8 cellular contexts compared by ENCODE assay signal in genomic region chr14:68598621-68599447, GRCh38.
DNase-seq lines count a peak whose midpoint lies in the region; ATAC-seq, FAIRE-seq and TF ChIP-seq lines count a peak whose summit lies in the region.

No MANE protein-coding gene starts in this region.

- no peak for TF ChIP-seq CTCF in endothelial cell of umbilical vein (IDR thresholded peaks at IDR 0.05; ENCODE audit: extremely low read depth in 1 of 2, insufficient read depth in 1 of 2, low read depth in 1 of 2, low read length in 2 of 2)

- no peaks in the 10 kb centered on the region for H3K79me2 ChIP-seq in endothelial cell of umbilical vein (ENCODE audit: control insufficient read depth, insufficient read depth, low read length)

- H3K9ac ChIP-seq in endothelial cell of umbilical vein (replicated peaks; ENCODE audit: extremely low read depth, insufficient read depth, low read length) (peak overlapping the region; percentile 77), mucosa of rectum (ENCODE audit: low read depth in 1 of 2, low read length in 2 of 2) (peak overlapping the region; percentile 18 to 66)

- TF ChIP-seq POLR2A in endothelial cell of umbilical vein (IDR thresholded peaks at IDR 0.05; ENCODE audit: low read depth, low read length): peak; percentile 55

- DNase-seq in SIG-M5 treated with dmso at 0.1 percent for 504 hours (lab: John Stamatoyannopoulos, UW; ENCODE audit: unreplicated experiment) (peak; percentile 47), SIG-M5 (lab: John Stamatoyannopoulos, UW) (no peak), endothelial cell of umbilical vein (ENCODE audit: low read depth, low spot score) (peak; percentile 97), aorta (peak; percentile 86 to 87), NCI-H1105 treated with DMSO at 0.1 percent for 48 hours (lab: John Stamatoyannopoulos, UW) (no peak), DMS53 (lab: John Stamatoyannopoulos, UW) (no peak)

- no peaks in the 10 kb centered on the region for H3K9me1 ChIP-seq in endothelial cell of umbilical vein (replicated peaks; ENCODE audit: control insufficient read depth, extremely low read depth, insufficient read depth, low read length)

- ATAC-seq in aorta (ENCODE audit: low FRiP score) (peak; percentile 74), GM18873 (IDR thresholded peaks at IDR 0.05; ENCODE audit: low FRiP score, unreplicated experiment) (no peak)

- 27 to 32% methylated on average over 22 of the region's 22 CpGs for WGBS in aorta, 2 donors

- H3K4me3 ChIP-seq in endothelial cell of umbilical vein (replicated peaks in 1 of 3; ENCODE audit: insufficient read depth in 1 of 3, low read depth in 1 of 3, low read length in 3 of 3): no peak overlapping the region
- H3K4me3 ChIP-seq in mucosa of rectum (ENCODE audit: low read length in 2 of 2): peak overlapping the region; percentile 41 to 57
- H3K4me3 ChIP-seq in aorta (ENCODE audit: low read length in 2 of 2): no peak overlapping the region

- H3K4me2 ChIP-seq in endothelial cell of umbilical vein (ENCODE audit: insufficient read depth, low read length): peak overlapping the region; percentile 76

- TSS peak; percentile 82 for BruUV-seq in endothelial cell of umbilical vein (replicated peaks; lab: Mats Ljungman, UMichigan)

- H3K36me3 ChIP-seq in endothelial cell of umbilical vein (ENCODE audit: control insufficient read depth in 2 of 2, extremely low read depth in 1 of 2, insufficient read depth in 2 of 2, low read length in 2 of 2) (no peaks in the 10 kb centered on the region), mucosa of rectum (ENCODE audit: control insufficient read depth in 2 of 2, insufficient read depth in 2 of 2, low read length in 2 of 2) (no peaks in the 10 kb centered on the region), aorta (ENCODE audit: control insufficient read depth in 1 of 2, insufficient read depth in 2 of 2, low read length in 1 of 2) (no peaks in the 10 kb centered on the region)

- CTCF ChIA-PET in endothelial cell of umbilical vein (lab: Charles Lee): interaction anchor here (1.0 to 1.6 kb wide), 3 partner anchors 84 to 226 kb away, joined by 3 to 5 read pairs (median 5); no protein-coding TSS in a partner anchor

- H3K27me3 ChIP-seq in endothelial cell of umbilical vein (ENCODE audit: control insufficient read depth in 2 of 2, insufficient read depth in 2 of 2, low read length in 2 of 2) (no peaks in the 10 kb centered on the region), mucosa of rectum (ENCODE audit: control insufficient read depth in 2 of 2, insufficient read depth in 2 of 2, low read length in 2 of 2) (no peaks in the 10 kb centered on the region), aorta (ENCODE audit: control insufficient read depth in 1 of 2, insufficient read depth in 2 of 2, low read length in 1 of 2) (no peaks in the 10 kb centered on the region)

- peak; percentile 98 for FAIRE-seq in endothelial cell of umbilical vein (lab: Jason Lieb, UNC)

- intact Hi-C loops in endothelial cell of umbilical vein (cut with micrococcal nuclease) (loop anchor here (1.0 to 2.0 kb wide), 8 partner anchors 23 to 351 kb away; no protein-coding TSS in a partner anchor), aorta (cut with DNase I) (no loop called here)

- H4K20me1 ChIP-seq in endothelial cell of umbilical vein (replicated peaks; ENCODE audit: control insufficient read depth, extremely low read depth, insufficient read depth, low read length): no peaks in the 10 kb centered on the region

- H3K9me3 ChIP-seq in endothelial cell of umbilical vein (replicated peaks; ENCODE audit: control insufficient read depth, insufficient read depth, low read length) (no peaks in the 10 kb centered on the region), mucosa of rectum (ENCODE audit: control insufficient read depth in 2 of 2, low read length in 2 of 2) (no peaks in the 10 kb centered on the region), aorta (ENCODE audit: control insufficient read depth, low read length) (no peaks in the 10 kb centered on the region)

- peak overlapping the region; percentile 78 for H2AFZ ChIP-seq in endothelial cell of umbilical vein (ENCODE audit: low read depth, low read length)

- dilution Hi-C loops in endothelial cell of umbilical vein (cut with MboI; ENCODE audit: extremely low pct_ligation_motif_present, low sequenced_read_pairs): no loop called here

- POLR2A ChIA-PET in endothelial cell of umbilical vein (lab: Charles Lee): interaction anchor here (0.6 to 1.7 kb wide), 2 partner anchors 33 to 194 kb away, joined by 3 to 9 read pairs; partner anchors contain the start of gene ZFP36L1

- H3K4me1 ChIP-seq in endothelial cell of umbilical vein (ENCODE audit: control insufficient read depth, extremely low read depth, insufficient read depth, low read length) (peaks cover 24% of the 10 kb centered on the region), mucosa of rectum (ENCODE audit: control insufficient read depth in 2 of 2, insufficient read depth in 2 of 2, low read length in 2 of 2) (peaks cover 15 to 23% of the 10 kb centered on the region in 2 donors), aorta (ENCODE audit: control insufficient read depth in 1 of 2, insufficient read depth in 2 of 2, low read length in 2 of 2) (peaks cover 0 to 2% of the 10 kb centered on the region in 2 donors)

- H3K27ac ChIP-seq in endothelial cell of umbilical vein (ENCODE audit: insufficient read depth, low read depth, low read length): peak overlapping the region; percentile 82
- H3K27ac ChIP-seq in mucosa of rectum (ENCODE audit: low read depth in 2 of 2, low read length in 2 of 2): peak overlapping the region; percentile 90 to 92
- H3K27ac ChIP-seq in aorta (ENCODE audit: low read depth in 1 of 2, low read length in 2 of 2): peak overlapping the region in 1 of 2 donors; percentile 75

TF ChIP-seq in endothelial cell of umbilical vein, 7 proteins besides CTCF, POLR2A, EP300 and RAD21:
- TF ChIP-seq MYC (IDR thresholded peaks at IDR 0.05; ENCODE audit: low read depth, low read length) (no peak), JUN (IDR thresholded peaks at IDR 0.05; ENCODE audit: borderline replicate concordance, insufficient read depth, insufficient read length, low read depth) (peak; percentile 80), FOS (IDR thresholded peaks at IDR 0.05; ENCODE audit: borderline replicate concordance, insufficient read depth, low read length) (peak; percentile 91), EZH2 (IDR thresholded peaks at IDR 0.05; ENCODE audit: borderline replicate concordance, low read depth, low read length, severe bottlenecking) (no peak), MAX (IDR thresholded peaks at IDR 0.05; ENCODE audit: insufficient read depth, insufficient read length) (no peak), GATA2 (IDR thresholded peaks at IDR 0.05; ENCODE audit: insufficient read depth, insufficient read length, low read depth, low read length) (peak; percentile 96), POLR2AphosphoS5 (IDR thresholded peaks at IDR 0.05; ENCODE audit: insufficient read depth, low read depth, low read length) (peak; percentile 87)

Comparison
In these comparisons a context has a peak if more than half of its experiments do, and no peak if none do; other contexts are left out.
1. DNase-seq: peak in SIG-M5 treated with dmso at 0.1 percent for 504 hours (single experiment), endothelial cell of umbilical vein (single experiment) and aorta (2 of 2); none in SIG-M5 (single experiment), NCI-H1105 treated with DMSO at 0.1 percent for 48 hours (single experiment) and DMS53 (single experiment).
2. H3K4me3 ChIP-seq: peak in mucosa of rectum (2 of 2); none in endothelial cell of umbilical vein (0 of 3) and aorta (0 of 2).